In genomic region chr11:19472679-19473078, GRCh38 we compare ENCODE assay signal across 29 cellular contexts.
DNase-seq lines count a peak whose midpoint lies in the region; ATAC-seq and TF ChIP-seq lines count a peak whose summit lies in the region.
"Had no signal": no experiment of that assay in that cellular context is flagged by ENCODE, and none has a peak within 500 bp of the region (broad histone marks: within the 10 kb centered on the region; RNA-seq: fewer than 3 reads in every experiment).

No MANE protein-coding gene starts in this region.

- no peaks in the 10 kb centered on the region for H4K20me1 ChIP-seq in KMS-11 (ENCODE audit: insufficient read depth)
- H4K20me1 ChIP-seq: BLaER1 had no signal

- H3K36me3 ChIP-seq in KMS-11 (ENCODE audit: insufficient read depth) (no peaks in the 10 kb centered on the region), uterus (no peaks in the 10 kb centered on the region)
- H3K36me3 ChIP-seq: BLaER1, upper lobe of right lung had no signal

- intact Hi-C loops in Right ventricle myocardium superior (cut with DNase I) = no loop called here
- intact Hi-C loops in uterus (cut with DNase I; ENCODE audit: low total_unique reads) = no loop called here

- H3K4me1 ChIP-seq in KMS-11 (ENCODE audit: low read depth, poor library complexity, severe bottlenecking) (peaks cover 59% of the 10 kb centered on the region), uterus (no peaks in the 10 kb centered on the region)
- H3K4me1 ChIP-seq: upper lobe of right lung had no signal

- DNase-seq in AG10803 (ENCODE audit: low read depth) (peak; percentile 15), amniotic epithelial cell (ENCODE audit: low read depth) (peak; percentile 8), iris pigment epithelial cell (ENCODE audit: low read depth) (peak; percentile 22), Right ventricle myocardium superior (no peak), inferior parietal cortex (ENCODE audit: extremely low spot score) (no peak), uterus (no peak)
- no peak for DNase-seq in stimulated activated CD4-positive, alpha-beta T cell treated with anti-CD3 and anti-CD28 coated beads, Interleukin-12 subunit alpha, Interleukin-12 subunit beta, amount 100 ng/mL, for 4 hours
- DNase-seq: ACHN; activated CD4-positive, alpha-beta memory T cell treated with anti-CD3 and anti-CD28 coated beads for 36 hours; activated effector memory CD4-positive, alpha-beta T cell treated with Interleukin-2 at 50 U/mL for 16 hours; activated naive CD8-positive, alpha-beta T cell treated with anti-CD3 and anti-CD28 coated beads, Interleukin-2, amount 50 U/mL, for 24 hours; effector CD4-positive, alpha-beta T cell; EL; foreskin melanocyte; immature natural killer cell; left ventricle myocardium superior; midbrain; natural killer cell; NCI-H1417; NCI-H69; OCI-M1; SIG-M5; upper lobe of right lung had no signal

- H3K9ac ChIP-seq in KMS-11 = no peak overlapping the region
- H3K9ac ChIP-seq: BLaER1 had no signal

- no peaks in the 10 kb centered on the region for H3K9me3 ChIP-seq in uterus
- H3K9me3 ChIP-seq: BLaER1, upper lobe of right lung had no signal

- H3K4me3 ChIP-seq in AG10803 (ENCODE audit: low read length) (no peak overlapping the region), KMS-11 (IDR thresholded peaks at IDR 0.05; ENCODE audit: insufficient read depth, low read depth, low read length) (no peak overlapping the region), uterus (no peak overlapping the region)
- H3K4me3 ChIP-seq: BLaER1, hepatocyte, smooth muscle cell, upper lobe of right lung had no signal

- peak overlapping the region; percentile 52 for H3K4me2 ChIP-seq in KMS-11
- H3K4me2 ChIP-seq: BLaER1, hepatocyte, smooth muscle cell had no signal

- no peaks in the 10 kb centered on the region; the same call in 1 of the 2 replicates for H3K79me2 ChIP-seq in KMS-11 (ENCODE audit: insufficient read depth, low read depth)
- H3K79me2 ChIP-seq: hepatocyte had no signal

- H3K27me3 ChIP-seq in KMS-11 (ENCODE audit: insufficient read depth, low read depth) (no peaks in the 10 kb centered on the region), uterus (no peaks in the 10 kb centered on the region)
- H3K27me3 ChIP-seq: BLaER1, upper lobe of right lung had no signal

- TF ChIP-seq POLR2A in uterus (IDR thresholded peaks at IDR 0.05) = no peak

- no peak for ATAC-seq in Right ventricle myocardium superior (ENCODE audit: poor library complexity)
- ATAC-seq: activated naive CD8-positive, alpha-beta T cell treated with anti-CD3 and anti-CD28 coated beads, Interleukin-2, amount 50 U/mL, for 24 hours; left ventricle myocardium superior; natural killer cell; stimulated activated effector memory CD8-positive, alpha-beta T cell treated with anti-CD3 and anti-CD28 coated beads, Interleukin-12 subunit alpha, Interleukin-12 subunit beta, amount 100 ng/mL, for 72 hours; upper lobe of right lung had no signal

- TF ChIP-seq CTCF in AG10803 (conservative IDR thresholded peaks at IDR 0.05; ENCODE audit: low read length) = no peak
- TF ChIP-seq CTCF in KMS-11 (conservative IDR thresholded peaks at IDR 0.05; ENCODE audit: low read depth, low read length) = no peak
- no peak for TF ChIP-seq CTCF in uterus (IDR thresholded peaks at IDR 0.05)

- H3K27ac ChIP-seq in KMS-11 = peak overlapping the region; percentile 32; the same call in 1 of the 2 replicates
- no peak overlapping the region for H3K27ac ChIP-seq in uterus
- H3K27ac ChIP-seq: BLaER1, epithelial cell of prostate, hepatocyte, upper lobe of right lung had no signal

- H2AFZ ChIP-seq in KMS-11 (ENCODE audit: low read depth) = no peak overlapping the region
- H2AFZ ChIP-seq: hepatocyte had no signal

Comparison
In these comparisons a context has a peak if more than half of its experiments do, and no peak if none do; other contexts are left out.
1. DNase-seq: peak in AG10803 (single experiment), amniotic epithelial cell (single experiment) and iris pigment epithelial cell (single experiment); none in Right ventricle myocardium superior (single experiment), inferior parietal cortex (single experiment), stimulated activated CD4-positive, alpha-beta T cell treated with anti-CD3 and anti-CD28 coated beads, Interleukin-12 subunit alpha, Interleukin-12 subunit beta, amount 100 ng/mL, for 4 hours (single experiment) and uterus (0 of 2).